8 cellular contexts compared by ENCODE assay signal in genomic region chr2:98608118-98608961, GRCh38. TPM values are rescaled to one million over a fixed set of nuclear protein-coding genes. Genes with fewer than 3 reads are reported as not detected.
DNase-seq lines count a peak whose midpoint lies in the region; ATAC-seq and TF ChIP-seq lines count a peak whose summit lies in the region.

A gene with protein sequence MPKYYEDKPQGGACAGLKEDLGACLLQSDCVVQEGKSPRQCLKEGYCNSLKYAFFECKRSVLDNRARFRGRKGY (minus strand): TSS chr2:98608512. CDS start chr2:98608405, 107 bp downstream.
A gene with protein sequence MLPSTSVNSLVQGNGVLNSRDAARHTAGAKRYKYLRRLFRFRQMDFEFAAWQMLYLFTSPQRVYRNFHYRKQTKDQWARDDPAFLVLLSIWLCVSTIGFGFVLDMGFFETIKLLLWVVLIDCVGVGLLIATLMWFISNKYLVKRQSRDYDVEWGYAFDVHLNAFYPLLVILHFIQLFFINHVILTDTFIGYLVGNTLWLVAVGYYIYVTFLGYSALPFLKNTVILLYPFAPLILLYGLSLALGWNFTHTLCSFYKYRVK (plus strand): TSS chr2:98608589. CDS start chr2:98609760, 1,171 bp downstream.

- H3K4me1 Mint-ChIP-seq in T-helper 1 cell treated with Interleukin-12 subunit alpha and Interleukin-12 subunit beta and Interleukin-4 antibody, amounts not matched to agents 30 μg/mL and 1 μg/mL, for 36 hours (ENCODE audit: low read depth): peaks cover 47% of the 10 kb centered on the region

- H3K9me3 ChIP-seq in prostate gland: no peaks in the 10 kb centered on the region

- peak within 1 kb of the TSS; percentile 93 to 95 for H3K27ac ChIP-seq in prostate gland

- DNase-seq in NCI-H1694 treated with DMSO at 0.1 percent for 48 hours (lab: John Stamatoyannopoulos, UW) (peak; percentile 70), amniotic stem cell (lab: John Stamatoyannopoulos, UW) (peak; percentile 76), left ventricle myocardium superior (peak; percentile 95), prostate gland (ENCODE audit: low spot score) (peak; percentile 86), ureter (ENCODE audit: low spot score) (peak; percentile 90)

- H3K4me3 ChIP-seq in prostate gland: peak within 1 kb of the TSS; percentile 94 to 98

- H3K27me3 Mint-ChIP-seq in T-helper 1 cell treated with Interleukin-12 subunit alpha and Interleukin-12 subunit beta and Interleukin-4 antibody, amounts not matched to agents 30 μg/mL and 1 μg/mL, for 36 hours (ENCODE audit: low read depth): no peaks in the 10 kb centered on the region

- peaks cover 18% of the 10 kb centered on the region for H3K36me3 Mint-ChIP-seq in T-helper 1 cell treated with Interleukin-12 subunit alpha and Interleukin-12 subunit beta and Interleukin-4 antibody, amounts not matched to agents 30 μg/mL and 1 μg/mL, for 36 hours (ENCODE audit: low read depth)

- under 1% methylated on average over 68 of the region's 92 CpGs for WGBS in prostate gland

- H3K27ac Mint-ChIP-seq in T-helper 1 cell treated with Interleukin-12 subunit alpha and Interleukin-12 subunit beta and Interleukin-4 antibody, amounts not matched to agents 30 μg/mL and 1 μg/mL, for 36 hours: peak within 1 kb of the TSS; percentile 79

- TF ChIP-seq POLR2A in GM15510 (IDR thresholded peaks at IDR 0.05; ENCODE audit: borderline replicate concordance, extremely low read depth, insufficient read length) (peak; percentile 84), prostate gland (IDR thresholded peaks at IDR 0.05) (peak; percentile 76)

- peak; percentile 91 for ATAC-seq in HG02885 (IDR thresholded peaks at IDR 0.05; ENCODE audit: poor library complexity, unreplicated experiment)
- peak; percentile 98 for ATAC-seq in left ventricle myocardium superior

- H3K4me3 Mint-ChIP-seq in T-helper 1 cell treated with Interleukin-12 subunit alpha and Interleukin-12 subunit beta and Interleukin-4 antibody, amounts not matched to agents 30 μg/mL and 1 μg/mL, for 36 hours: peak within 1 kb of the TSS; percentile 82

- TF ChIP-seq CTCF in prostate gland (IDR thresholded peaks at IDR 0.05): peak in 1 of 4 experiments; percentile 26

- H3K4me1 ChIP-seq in prostate gland (replicated peaks): peaks cover 13% of the 10 kb centered on the region

- peaks cover 0 to under 1% of the 10 kb centered on the region in 2 donors for H3K36me3 ChIP-seq in prostate gland

- H3K9me3 Mint-ChIP-seq in T-helper 1 cell treated with Interleukin-12 subunit alpha and Interleukin-12 subunit beta and Interleukin-4 antibody, amounts not matched to agents 30 μg/mL and 1 μg/mL, for 36 hours: no peaks in the 10 kb centered on the region

- intact Hi-C loops in left ventricle myocardium superior (cut with micrococcal nuclease) (no loop called here), prostate gland (cut with DNase I) (loop anchor here (5.0 kb wide), 1 partner anchor 124 kb away; the partner anchor contains the start of gene MGAT4A)

- H3K27me3 ChIP-seq in prostate gland (replicated peaks; ENCODE audit: insufficient read depth): no peaks in the 10 kb centered on the region

RNA-seq across cellular contexts. Expression of the first gene that starts in this region (rescaled TPM):
- total RNA-seq in left ventricle myocardium superior (28.2 TPM), prostate gland (10 to 100 TPM; 34.9 to 41.6 TPM), ureter (39.4 TPM)

RNA-seq across cellular contexts. Expression of the second gene that starts in this region (rescaled TPM):
- total RNA-seq in left ventricle myocardium superior: 28.5 TPM
- 10 to 100 TPM; 42.5 to 49.9 TPM for total RNA-seq in prostate gland
- 48.9 TPM for total RNA-seq in ureter

Comparison
In these comparisons a context has a peak if more than half of its experiments do, and no peak if none do; other contexts are left out.
1. Peak in every context shown above with its lines: DNase-seq, ATAC-seq, H3K4me3 ChIP-seq and H3K27ac ChIP-seq.